Comparison of ENCODE assay signal across 9 cellular contexts in the genomic region with DNA sequence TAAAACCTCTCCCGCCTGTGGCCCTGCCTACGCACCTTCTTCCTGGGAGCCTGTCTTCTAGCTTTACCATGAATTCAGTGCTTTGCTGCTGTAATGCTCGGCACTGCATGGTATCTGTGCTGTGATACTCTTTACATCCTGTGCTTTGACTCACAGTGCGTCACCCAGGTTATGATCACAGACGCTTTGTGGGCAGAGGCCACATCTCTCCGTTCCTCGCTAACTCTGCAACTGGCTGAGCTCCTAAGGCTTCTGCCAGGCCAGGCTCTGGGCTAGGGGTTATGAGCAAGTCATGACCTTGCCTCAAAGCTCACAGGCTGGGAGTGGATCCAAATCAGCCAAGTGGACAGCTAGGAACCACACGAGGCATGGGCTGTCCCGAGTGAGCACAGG. TPM values are rescaled to one million over a fixed set of nuclear protein-coding genes. Genes with fewer than 3 reads are reported as not detected.
A peak's percentile ranks its signal among the peaks of the same experiment; 100 is the strongest.
DNase-seq lines count a peak whose midpoint lies in the region; ATAC-seq and TF ChIP-seq lines count a peak whose summit lies in the region.
"Had no signal": no experiment of that assay in that cellular context is flagged by ENCODE, and none has a peak within 500 bp of the region (broad histone marks: within the 10 kb centered on the region; RNA-seq: fewer than 3 reads in every experiment).

No MANE protein-coding gene starts in this region.

- H3K4me1 Mint-ChIP-seq in HFFc6 (ENCODE audit: low read depth), result peaks cover 12% of the 10 kb centered on the region

- intact Hi-C loops in lower lobe of right lung (cut with DNase I), result no loop called here

- TF ChIP-seq CTCF in HFFc6 (IDR thresholded peaks at IDR 0.05), result no peak
- no peak for TF ChIP-seq CTCF in tibial nerve (IDR thresholded peaks at IDR 0.05)
- no peak for TF ChIP-seq CTCF in lower lobe of right lung (IDR thresholded peaks at IDR 0.05)

- no peaks in the 10 kb centered on the region for H3K36me3 ChIP-seq in effector memory CD4-positive, alpha-beta T cell (ENCODE audit: control insufficient read depth, insufficient read depth, low read length)
- H3K36me3 ChIP-seq in tibial nerve (no peaks in the 10 kb centered on the region), lower lobe of right lung (no peaks in the 10 kb centered on the region)
- H3K36me3 ChIP-seq: tibial artery had no signal

- no peak overlapping the region; the same call in 1 of the 2 replicates for H3K4me3 Mint-ChIP-seq in HFFc6

- H3K27me3 ChIP-seq in effector memory CD4-positive, alpha-beta T cell (replicated peaks; ENCODE audit: control insufficient read depth, insufficient read depth, low read length, poor library complexity, severe bottlenecking), result no peaks in the 10 kb centered on the region
- H3K27me3 ChIP-seq in tibial nerve, result no peaks in the 10 kb centered on the region
- no peaks in the 10 kb centered on the region for H3K27me3 ChIP-seq in lower lobe of right lung (ENCODE audit: low read depth)
- H3K27me3 ChIP-seq: tibial artery had no signal

- peaks cover 6% of the 10 kb centered on the region for H3K4me1 ChIP-seq in effector memory CD4-positive, alpha-beta T cell (ENCODE audit: control insufficient read depth, insufficient read depth, low read length, poor library complexity, severe bottlenecking)
- H3K4me1 ChIP-seq in tibial nerve, result peaks cover 0 to 17% (median 0%) of the 10 kb centered on the region in 4 donors
- no peaks in the 10 kb centered on the region for H3K4me1 ChIP-seq in lower lobe of right lung
- H3K4me1 ChIP-seq: tibial artery had no signal

- DNase-seq in HFFc6 (peak; percentile 87), NCI-H446 (lab: John Stamatoyannopoulos, UW) (no peak), tibial nerve (ENCODE audit: low spot score in 2 of 2) (no peak), hypothalamus (lab: John Stamatoyannopoulos, UW) (no peak), lower lobe of right lung (no peak)
- DNase-seq in activated CD4-positive, alpha-beta T cell treated with anti-CD3 and anti-CD28 coated beads, Interleukin-2, amount 50 U/mL, for 48 hours, result peak; percentile 56 to 69
- peak; percentile 22 to 50 (median 29) for DNase-seq in effector memory CD4-positive, alpha-beta T cell
- DNase-seq in stimulated activated CD4-positive, alpha-beta T cell treated with anti-CD3 and anti-CD28 coated beads, Interleukin-15, amount 100 ng/mL, for 48 hours (ENCODE audit: low read depth in 2 of 2), result peak; percentile 51 to 75
- DNase-seq: tibial artery had no signal

- no peaks in the 10 kb centered on the region for H3K9me3 Mint-ChIP-seq in HFFc6

- no peak overlapping the region for H3K27ac ChIP-seq in effector memory CD4-positive, alpha-beta T cell (ENCODE audit: insufficient read depth, low read length, poor library complexity, severe bottlenecking)
- peak overlapping the region in 1 of 4 donors; percentile 57 for H3K27ac ChIP-seq in tibial nerve
- H3K27ac ChIP-seq in lower lobe of right lung, result no peak overlapping the region
- H3K27ac ChIP-seq: tibial artery had no signal

- no peak for ATAC-seq in lower lobe of right lung

- H3K36me3 Mint-ChIP-seq in HFFc6 (ENCODE audit: low read depth), result no peaks in the 10 kb centered on the region

- H3K27ac Mint-ChIP-seq in HFFc6, result peak overlapping the region; percentile 91

- H3K27me3 Mint-ChIP-seq in HFFc6 (ENCODE audit: insufficient read depth), result peaks cover 11% of the 10 kb centered on the region

- WGBS in tibial nerve, 2 donors, result 64 to 73% methylated on average over 9 of the region's 9 CpGs

- H3K4me3 ChIP-seq in effector memory CD4-positive, alpha-beta T cell (ENCODE audit: insufficient read depth, low read depth, low read length, poor library complexity, severe bottlenecking), result no peak overlapping the region
- no peak overlapping the region for H3K4me3 ChIP-seq in tibial nerve
- no peak overlapping the region for H3K4me3 ChIP-seq in lower lobe of right lung
- H3K4me3 ChIP-seq: tibial artery had no signal

- no peak for TF ChIP-seq POLR2A in tibial nerve (IDR thresholded peaks at IDR 0.05)

- H3K9me3 ChIP-seq in effector memory CD4-positive, alpha-beta T cell (ENCODE audit: control insufficient read depth, low read length), result no peaks in the 10 kb centered on the region
- H3K9me3 ChIP-seq in tibial nerve (no peaks in the 10 kb centered on the region), lower lobe of right lung (no peaks in the 10 kb centered on the region)
- H3K9me3 ChIP-seq: tibial artery had no signal

- no peak for TF ChIP-seq EP300 in tibial nerve (IDR thresholded peaks at IDR 0.05)

RNA-seq across cellular contexts. Expression of a gene that starts 23.2 kb away (rescaled TPM):
- total RNA-seq in HFFc6 (2021; fragmentation: NEBNext Ultra II Directional; extraction: Animal tissue kit (Norgen Biotek cat#: 25700)), result under 1 TPM; 0.16 to 0.34 (median 0.24) TPM
- total RNA-seq in tibial nerve (10 to 100 TPM; 16.5 to 34.5 (median 19.9) TPM), lower lobe of right lung (2.1 TPM)

RNA-seq across cellular contexts. Expression of a gene that starts 32.0 kb away (rescaled TPM):
- 1 to 10 TPM; 1.6 to 3.0 (median 2.7) TPM for total RNA-seq in HFFc6 (2021; fragmentation: NEBNext Ultra II Directional; extraction: Animal tissue kit (Norgen Biotek cat#: 25700))
- total RNA-seq in tibial nerve (1 to 10 TPM; 1.8 to 8.7 (median 4.5) TPM), lower lobe of right lung (13.8 TPM)

RNA-seq across cellular contexts. Expression of a gene that starts 42.8 kb away (rescaled TPM):
- 10 to 100 TPM in 1 of 6 experiments, 1 to 10 TPM in 5; 4.9 to 11.0 (median 8.2) TPM for total RNA-seq in HFFc6 (2021; fragmentation: NEBNext Ultra II Directional; extraction: Animal tissue kit (Norgen Biotek cat#: 25700))
- 10 to 100 TPM in 3 of 4 donors, 1 to 10 TPM in 1; 9.0 to 16.8 (median 12.0) TPM for total RNA-seq in tibial nerve
- 24.3 TPM for total RNA-seq in lower lobe of right lung

Comparison
In these comparisons a context has a peak if more than half of its experiments do, and no peak if none do; other contexts are left out.
1. DNase-seq: peak in HFFc6 (single experiment), activated CD4-positive, alpha-beta T cell treated with anti-CD3 and anti-CD28 coated beads, Interleukin-2, amount 50 U/mL, for 48 hours (2 of 2), effector memory CD4-positive, alpha-beta T cell (3 of 3) and stimulated activated CD4-positive, alpha-beta T cell treated with anti-CD3 and anti-CD28 coated beads, Interleukin-15, amount 100 ng/mL, for 48 hours (2 of 2); none in NCI-H446 (0 of 2), tibial nerve (0 of 2), hypothalamus (0 of 51) and lower lobe of right lung (single experiment).